18 cellular contexts compared by ENCODE assay signal in genomic region chr2:182917924-182918323, GRCh38. TPM values are rescaled to one million over a fixed set of nuclear protein-coding genes. Genes with fewer than 3 reads are reported as not detected.
"Had no signal": no experiment of that assay in that cellular context is flagged by ENCODE, and none has a peak within 500 bp of the region (broad histone marks: within the 10 kb centered on the region; RNA-seq: fewer than 3 reads in every experiment).

No MANE protein-coding gene starts in this region.

- H3K4me3 ChIP-seq: coronary artery, left ventricle myocardium inferior, right atrium auricular region, thyroid gland, upper lobe of right lung had no signal

- H3K27ac ChIP-seq: coronary artery, left ventricle myocardium inferior, right atrium auricular region, thyroid gland, upper lobe of right lung, WERI-Rb-1 had no signal

- H3K9me3 ChIP-seq: left ventricle myocardium inferior, right atrium auricular region, thyroid gland, upper lobe of right lung had no signal

- ATAC-seq: activated CD8-positive, alpha-beta memory T cell treated with anti-CD3 and anti-CD28 coated beads, Interleukin-2, amount 10 ng/mL, durations not matched to agents 7 days and 5 days; activated CD8-positive, alpha-beta T cell treated with anti-CD3 and anti-CD28 coated beads for 36 hours; naive thymus-derived CD8-positive, alpha-beta T cell; upper lobe of right lung had no signal

- DNase-seq: activated CD4-positive, alpha-beta T cell treated with anti-CD3 and anti-CD28 coated beads, Interleukin-2, amount 10 ng/mL, durations not matched to agents 7 days and 5 days; activated CD4-positive, CD25-positive, alpha-beta regulatory T cell treated with anti-CD3 and anti-CD28 coated beads, Interleukin-2, amount 50 U/mL, for 72 hours; activated CD8-positive, alpha-beta memory T cell treated with anti-CD3 and anti-CD28 coated beads, Interleukin-2, amount 10 ng/mL, durations not matched to agents 7 days and 5 days; activated CD8-positive, alpha-beta T cell treated with anti-CD3 and anti-CD28 coated beads for 36 hours; endodermal cell; immature natural killer cell; kidney glomerular epithelial cell; left ventricle myocardium inferior; naive thymus-derived CD8-positive, alpha-beta T cell; stimulated activated CD4-positive, alpha-beta T cell treated with anti-CD3 and anti-CD28 coated beads, Interleukin-1b, Interleukin-23, amount 100 ng/mL, for 48 hours; substantia nigra; T-helper 1 cell; thyroid gland; upper lobe of right lung; WERI-Rb-1 had no signal

- H3K27me3 ChIP-seq: right atrium auricular region, thyroid gland, upper lobe of right lung had no signal

- H3K4me1 ChIP-seq: right atrium auricular region, thyroid gland, upper lobe of right lung had no signal

RNA-seq across cellular contexts. Expression of gene FRZB, which starts 51.5 kb away (rescaled TPM):
- total RNA-seq: activated CD4-positive, alpha-beta T cell treated with anti-CD3 and anti-CD28 coated beads, Interleukin-2, amount 10 ng/mL, durations not matched to agents 7 days and 5 days; activated CD8-positive, alpha-beta memory T cell treated with anti-CD3 and anti-CD28 coated beads, Interleukin-2, amount 10 ng/mL, durations not matched to agents 7 days and 5 days; activated CD8-positive, alpha-beta T cell treated with anti-CD3 and anti-CD28 coated beads for 36 hours; glomerular endothelial cell; naive thymus-derived CD8-positive, alpha-beta T cell had no signal
